In the genomic region with DNA sequence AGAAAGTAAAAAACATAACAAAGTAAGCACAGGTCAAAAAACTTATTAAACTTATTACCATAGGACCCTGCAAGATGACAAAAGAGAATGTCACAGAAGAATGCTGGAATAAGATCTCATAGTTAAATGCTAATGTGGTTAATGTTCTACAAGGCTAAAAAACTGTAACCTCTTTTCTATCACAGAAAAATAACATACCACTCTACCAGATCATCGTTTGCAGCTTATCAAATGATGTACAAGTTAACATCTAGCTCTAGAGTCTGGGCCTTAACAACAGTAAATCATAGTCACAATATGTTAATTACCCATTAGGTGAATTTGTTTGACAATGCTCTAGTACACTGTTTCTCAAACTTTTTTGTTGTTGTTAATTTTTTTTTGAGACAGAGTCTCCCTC, we compare ENCODE assay signal across 34 cellular contexts.
"Had no signal": no experiment of that assay in that cellular context is flagged by ENCODE, and none has a peak within 500 bp of the region (broad histone marks: within the 10 kb centered on the region; RNA-seq: fewer than 3 reads in every experiment).

No MANE protein-coding gene starts in this region.

- H3K9me3 Mint-ChIP-seq: activated naive CD4-positive, alpha-beta T cell treated with anti-CD3 and anti-CD28 coated beads for 36 hours; activated naive CD8-positive, alpha-beta T cell treated with anti-CD3 and anti-CD28 coated beads for 36 hours; activated T-helper 1 cell treated with anti-CD3 and anti-CD28 coated beads, Interleukin-12 subunit alpha, Interleukin-12 subunit beta, Interleukin-2, Interleukin-4 antibody, amounts not matched to agents 30 ng/mL and 10 ng/mL and 1 ng/mL, durations not matched to agents 14 hours and 24 hours and 36 hours; central memory CD8-positive, alpha-beta T cell; natural killer cell treated with Interleukin-12 subunit alpha and Interleukin-12 subunit beta and Interleukin-15 and Interleukin-18, amount 100 ng/mL, for 72 hours; stimulated activated naive B cell treated with anti-CD40 and anti-IgM and Interleukin-4, amounts not matched to agents 10 μg/mL and 1 μg/mL and 100 μg/mL, for 72 hours had no signal

- H3K27me3 Mint-ChIP-seq: activated naive CD8-positive, alpha-beta T cell treated with anti-CD3 and anti-CD28 coated beads for 36 hours; natural killer cell treated with Interleukin-12 subunit alpha and Interleukin-12 subunit beta and Interleukin-15 and Interleukin-18, amount 100 ng/mL, for 72 hours; stimulated activated naive B cell treated with anti-CD40 and anti-IgM and Interleukin-4, amounts not matched to agents 10 μg/mL and 1 μg/mL and 100 μg/mL, for 72 hours had no signal

- DNase-seq: activated CD4-positive, alpha-beta T cell treated with anti-CD3 and anti-CD28 coated beads for 4 hours; activated CD4-positive, alpha-beta T cell treated with anti-CD3 and anti-CD28 coated beads, Interleukin-2, amount 50 U/mL, for 48 hours; activated CD8-positive, alpha-beta memory T cell treated with anti-CD3 and anti-CD28 coated beads for 24 hours; activated effector memory CD4-positive, alpha-beta T cell treated with anti-CD3 and anti-CD28 coated beads, Interleukin-2, amount 50 U/mL, for 16 hours; activated naive CD4-positive, alpha-beta T cell treated with anti-CD3 and anti-CD28 coated beads for 36 hours; activated naive CD8-positive, alpha-beta T cell treated with anti-CD3 and anti-CD28 coated beads for 36 hours; activated T-cell treated with anti-CD3 and anti-CD28 coated beads, Interleukin-2, amount 50 U/mL, for 1 hour; adrenal gland; effector CD8-positive, alpha-beta T cell; esophagus squamous epithelium; foreskin melanocyte; left lung; lower lobe of right lung; mucosa of descending colon; ovary; psoas muscle; stimulated activated CD4-positive, alpha-beta T cell treated with anti-CD3 and anti-CD28 coated beads, Interleukin-1b, Interleukin-23, amount 100 ng/mL, for 48 hours; stimulated activated naive B cell treated with anti-CD40 and anti-IgM and Interleukin-4, amounts not matched to agents 10 μg/mL and 1 μg/mL and 100 μg/mL, for 72 hours; stomach; T-helper 1 cell; thyroid gland; upper lobe of left lung had no signal

- H3K9me3 ChIP-seq: adrenal gland, ascending aorta, esophagus squamous epithelium, left lung, lower lobe of right lung, mucosa of descending colon, neutrophil, ovary, psoas muscle, right atrium auricular region, stomach, thyroid gland, upper lobe of left lung, vagina had no signal

- FAIRE-seq: bronchial epithelial cell, colon, endometrium had no signal

- H3K4me3 ChIP-seq: adrenal gland, ascending aorta, esophagus squamous epithelium, left lung, lower lobe of right lung, mucosa of descending colon, ovary, psoas muscle, right atrium auricular region, smooth muscle cell, stomach, thyroid gland, upper lobe of left lung, vagina had no signal

- H3K36me3 Mint-ChIP-seq: natural killer cell treated with Interleukin-12 subunit alpha and Interleukin-12 subunit beta and Interleukin-15 and Interleukin-18, amount 100 ng/mL, for 72 hours had no signal

- H3K4me3 Mint-ChIP-seq: activated naive CD4-positive, alpha-beta T cell treated with anti-CD3 and anti-CD28 coated beads for 36 hours; activated naive CD8-positive, alpha-beta T cell treated with anti-CD3 and anti-CD28 coated beads for 36 hours; activated T-helper 1 cell treated with anti-CD3 and anti-CD28 coated beads, Interleukin-12 subunit alpha, Interleukin-12 subunit beta, Interleukin-2, Interleukin-4 antibody, amounts not matched to agents 30 ng/mL and 10 ng/mL and 1 ng/mL, durations not matched to agents 14 hours and 24 hours and 36 hours; central memory CD8-positive, alpha-beta T cell; natural killer cell treated with Interleukin-12 subunit alpha and Interleukin-12 subunit beta and Interleukin-15 and Interleukin-18, amount 100 ng/mL, for 72 hours; stimulated activated naive B cell treated with anti-CD40 and anti-IgM and Interleukin-4, amounts not matched to agents 10 μg/mL and 1 μg/mL and 100 μg/mL, for 72 hours had no signal

- ATAC-seq: left lung; lower lobe of right lung; mucosa of descending colon; natural killer cell treated with Interleukin-12 subunit alpha and Interleukin-12 subunit beta and Interleukin-15 and Interleukin-18, amount 100 ng/mL, for 72 hours; psoas muscle; stimulated activated naive B cell treated with anti-CD40 and anti-IgM and Interleukin-4, amounts not matched to agents 10 μg/mL and 1 μg/mL and 100 μg/mL, for 72 hours had no signal

- H3K4me1 ChIP-seq: thyroid gland had no signal

- H3K4me2 ChIP-seq: smooth muscle cell had no signal

- H3K27ac ChIP-seq: adrenal gland, ascending aorta, epithelial cell of prostate, esophagus squamous epithelium, left lung, lower lobe of right lung, neutrophil, ovary, psoas muscle, right atrium auricular region, stomach, thyroid gland, upper lobe of left lung, vagina had no signal

- H3K27ac Mint-ChIP-seq: activated naive CD4-positive, alpha-beta T cell treated with anti-CD3 and anti-CD28 coated beads for 36 hours; activated naive CD8-positive, alpha-beta T cell treated with anti-CD3 and anti-CD28 coated beads for 36 hours; activated T-helper 1 cell treated with anti-CD3 and anti-CD28 coated beads, Interleukin-12 subunit alpha, Interleukin-12 subunit beta, Interleukin-2, Interleukin-4 antibody, amounts not matched to agents 30 ng/mL and 10 ng/mL and 1 ng/mL, durations not matched to agents 14 hours and 24 hours and 36 hours; natural killer cell treated with Interleukin-12 subunit alpha and Interleukin-12 subunit beta and Interleukin-15 and Interleukin-18, amount 100 ng/mL, for 72 hours; stimulated activated naive B cell treated with anti-CD40 and anti-IgM and Interleukin-4, amounts not matched to agents 10 μg/mL and 1 μg/mL and 100 μg/mL, for 72 hours had no signal

- H3K4me1 Mint-ChIP-seq: central memory CD8-positive, alpha-beta T cell had no signal

- H3K36me3 ChIP-seq: adrenal gland, left lung, neutrophil, ovary, right atrium auricular region, thyroid gland, vagina had no signal

- H3K27me3 ChIP-seq: adrenal gland, ascending aorta, esophagus squamous epithelium, left lung, neutrophil, ovary, right atrium auricular region, stomach, thyroid gland, upper lobe of left lung, vagina had no signal
